Comparison of ENCODE assay signal across 23 cellular contexts in genomic region chr15:90947577-90948357, GRCh38.
"Had no signal": no experiment of that assay in that cellular context is flagged by ENCODE, and none has a peak within 500 bp of the region (broad histone marks: within the 10 kb centered on the region; RNA-seq: fewer than 3 reads in every experiment).

No MANE protein-coding gene starts in this region.

- H3K36me3 Mint-ChIP-seq: natural killer cell had no signal

- H3K4me1 ChIP-seq: gastrocnemius medialis, psoas muscle, thyroid gland, vagina had no signal

- H3K4me3 ChIP-seq: dorsolateral prefrontal cortex, gastrocnemius medialis, lung, ovary, psoas muscle, skin epidermis, spleen, stomach, thyroid gland, vagina had no signal

- H3K27me3 Mint-ChIP-seq: memory B cell; stimulated activated naive B cell treated with anti-CD40 and anti-IgM and Interleukin-4, amounts not matched to agents 10 μg/mL and 1 μg/mL and 100 μg/mL, for 72 hours had no signal

- DNase-seq: dorsolateral prefrontal cortex; effector CD4-positive, alpha-beta T cell; foreskin fibroblast; gastrocnemius medialis; head of caudate nucleus; natural killer cell; occipital lobe; psoas muscle; right cardiac atrium; spleen; stimulated activated CD4-positive, alpha-beta T cell treated with anti-CD3 and anti-CD28 coated beads, Interleukin-4, amount 100 ng/mL, for 4 hours; stimulated activated naive B cell treated with anti-CD40 and anti-IgM and Interleukin-4, amounts not matched to agents 10 μg/mL and 1 μg/mL and 100 μg/mL, for 72 hours; stomach; thyroid gland; trophoblast cell had no signal

- H3K27me3 ChIP-seq: dorsolateral prefrontal cortex, gastrocnemius medialis, ovary, spleen, stomach, thyroid gland, vagina had no signal

- H3K4me1 Mint-ChIP-seq: memory B cell, natural killer cell had no signal

- H3K27ac ChIP-seq: gastrocnemius medialis, ovary, psoas muscle, skin epidermis, spleen, stomach, thyroid gland, vagina had no signal

- ATAC-seq: esophagus mucosa; gastrocnemius medialis; left lobe of liver; psoas muscle; stimulated activated naive B cell treated with anti-CD40 and anti-IgM and Interleukin-4, amounts not matched to agents 10 μg/mL and 1 μg/mL and 100 μg/mL, for 72 hours had no signal

- H3K4me3 Mint-ChIP-seq: memory B cell; natural killer cell; stimulated activated naive B cell treated with anti-CD40 and anti-IgM and Interleukin-4, amounts not matched to agents 10 μg/mL and 1 μg/mL and 100 μg/mL, for 72 hours had no signal

- H3K9me3 ChIP-seq: gastrocnemius medialis, ovary, psoas muscle, spleen, stomach, thyroid gland, vagina had no signal

- FAIRE-seq: keratinocyte had no signal

- H3K27ac Mint-ChIP-seq: memory B cell, natural killer cell had no signal

- H3K9me3 Mint-ChIP-seq: memory B cell; natural killer cell; stimulated activated naive B cell treated with anti-CD40 and anti-IgM and Interleukin-4, amounts not matched to agents 10 μg/mL and 1 μg/mL and 100 μg/mL, for 72 hours had no signal

- H3K36me3 ChIP-seq: ovary had no signal
